ENCODE assay signal across 18 cellular contexts in genomic region chr11:11958403-11958802, GRCh38. TPM values are rescaled to one million over a fixed set of nuclear protein-coding genes. Genes with fewer than 3 reads are reported as not detected.
"Had no signal": no experiment of that assay in that cellular context is flagged by ENCODE, and none has a peak within 500 bp of the region (broad histone marks: within the 10 kb centered on the region; RNA-seq: fewer than 3 reads in every experiment).

No MANE protein-coding gene starts in this region.

- H3K4me1 ChIP-seq: psoas muscle, thyroid gland had no signal

- H3K9me3 ChIP-seq: esophagus squamous epithelium, ovary, psoas muscle, thyroid gland had no signal

- H3K27me3 Mint-ChIP-seq: activated B cell treated with CpG ODN at 0.5 μM for 24 hours; activated naive CD4-positive, alpha-beta T cell treated with anti-CD3 and anti-CD28 coated beads, Interleukin-2, amount 50 U/mL, for 24 hours had no signal

- H3K27me3 ChIP-seq: esophagus squamous epithelium, heart right ventricle, ovary, thyroid gland had no signal

- ATAC-seq: heart right ventricle, left ventricle myocardium superior, psoas muscle, sciatic nerve had no signal

- DNase-seq: activated B cell treated with CpG ODN at 0.5 μM for 24 hours; activated CD4-positive, alpha-beta T cell treated with anti-CD3 and anti-CD28 coated beads for 48 hours; activated gamma-delta T cell; effector memory CD4-positive, alpha-beta T cell; esophagus squamous epithelium; heart right ventricle; kidney glomerular epithelial cell; left ventricle myocardium superior; ovary; psoas muscle; stimulated activated CD4-positive, alpha-beta T cell treated with anti-CD3 and anti-CD28 coated beads, Interleukin-4, amount 100 ng/mL, for 4 hours; stimulated activated naive CD4-positive, alpha-beta T cell; T-helper 9 cell; thyroid gland had no signal

- H3K4me3 Mint-ChIP-seq: activated B cell treated with CpG ODN at 0.5 μM for 24 hours; activated naive CD4-positive, alpha-beta T cell treated with anti-CD3 and anti-CD28 coated beads, Interleukin-2, amount 50 U/mL, for 24 hours; dendritic cell treated with granulocyte-macrophage colony-stimulating factor and Interleukin-4, amounts not matched to agents 40 ng/mL and 50 ng/mL, for 4 days had no signal

- H3K27ac Mint-ChIP-seq: activated B cell treated with CpG ODN at 0.5 μM for 24 hours; activated naive CD4-positive, alpha-beta T cell treated with anti-CD3 and anti-CD28 coated beads, Interleukin-2, amount 50 U/mL, for 24 hours; dendritic cell treated with granulocyte-macrophage colony-stimulating factor and Interleukin-4, amounts not matched to agents 40 ng/mL and 50 ng/mL, for 4 days had no signal

- H3K4me3 ChIP-seq: esophagus squamous epithelium, heart right ventricle, ovary, psoas muscle, smooth muscle cell, thyroid gland had no signal

- H3K36me3 ChIP-seq: ovary had no signal

- H3K27ac ChIP-seq: esophagus squamous epithelium, heart right ventricle, ovary, psoas muscle, thyroid gland had no signal

- H3K9me3 Mint-ChIP-seq: activated B cell treated with CpG ODN at 0.5 μM for 24 hours; activated naive CD4-positive, alpha-beta T cell treated with anti-CD3 and anti-CD28 coated beads, Interleukin-2, amount 50 U/mL, for 24 hours; dendritic cell treated with granulocyte-macrophage colony-stimulating factor and Interleukin-4, amounts not matched to agents 40 ng/mL and 50 ng/mL, for 4 days had no signal

RNA-seq across cellular contexts. Expression of gene DKK3, which starts 50.0 kb away (rescaled TPM):
- total RNA-seq: activated B cell treated with CpG ODN at 0.5 μM for 24 hours had no signal
